Comparison of ENCODE assay signal across 9 cellular contexts in genomic region chr17:40451420-40451819, GRCh38. TPM values are rescaled to one million over a fixed set of nuclear protein-coding genes. Genes with fewer than 3 reads are reported as not detected.
A peak's percentile ranks its signal among the peaks of the same experiment; 100 is the strongest.
DNase-seq lines count a peak whose midpoint lies in the region; ATAC-seq and TF ChIP-seq lines count a peak whose summit lies in the region.
"Had no signal": no experiment of that assay in that cellular context is flagged by ENCODE, and none has a peak within 500 bp of the region (broad histone marks: within the 10 kb centered on the region; RNA-seq: fewer than 3 reads in every experiment).

No MANE protein-coding gene starts in this region.

- TF ChIP-seq CTCF in osteoblast (IDR thresholded peaks at IDR 0.05; ENCODE audit: extremely low read depth, low read depth, low read length) (no peak), WTC11 (IDR thresholded peaks at IDR 0.05) (no peak)

- no peaks in the 10 kb centered on the region for H3K27me3 ChIP-seq in ACC112 (ENCODE audit: insufficient read depth, low read length)
- H3K27me3 ChIP-seq in osteoblast (ENCODE audit: insufficient read depth, low read length) = no peaks in the 10 kb centered on the region

- peaks cover 37% of the 10 kb centered on the region for H3K4me1 Mint-ChIP-seq in WTC11

- CTCF ChIA-PET in WTC11 (lab: Charles Lee) = interaction anchor here (0.6 to 17.3 kb wide), 10 partner anchors 8 to 1236 kb away, joined by 3 to 293 read pairs (median 4); partner anchors contain the start of gene IGFBP4

- no peaks in the 10 kb centered on the region for H3K9me3 Mint-ChIP-seq in WTC11

- POLR2A ChIA-PET in WTC11 (lab: Charles Lee) = no interaction called here

- H3K4me3 ChIP-seq in ACC112 (ENCODE audit: low read depth, low read length) = peak overlapping the region; percentile 40
- H3K4me3 ChIP-seq in SK-N-MC = peak overlapping the region; percentile 43
- no peak overlapping the region for H3K4me3 ChIP-seq in osteoblast (ENCODE audit: insufficient read depth, low read length)

- H3K9me3 ChIP-seq in SK-N-MC (ENCODE audit: low read depth, low read length) (no peaks in the 10 kb centered on the region), osteoblast (ENCODE audit: low read depth, low read length) (no peaks in the 10 kb centered on the region)

- peaks cover 34% of the 10 kb centered on the region for H3K36me3 Mint-ChIP-seq in WTC11

- H3K27me3 Mint-ChIP-seq in WTC11 (ENCODE audit: low read depth) = no peaks in the 10 kb centered on the region

- H3K4me3 Mint-ChIP-seq in WTC11 = no peak overlapping the region

- H3K27ac ChIP-seq in ACC112 (ENCODE audit: low read depth, low read length) (peak overlapping the region; percentile 90), SK-N-MC (peak overlapping the region; percentile 74), osteoblast (ENCODE audit: low read depth, low read length) (peak overlapping the region; percentile 82)

- ATAC-seq in HG02798 (IDR thresholded peaks at IDR 0.05; ENCODE audit: poor library complexity, unreplicated experiment) (no peak), WTC11 (no peak)

- H3K9ac ChIP-seq in SK-N-MC (ENCODE audit: insufficient read length) = no peak overlapping the region

- H3K27ac Mint-ChIP-seq in WTC11 = no peak overlapping the region

- DNase-seq in SK-N-MC (ENCODE audit: low read depth, low spot score) (no peak), fibroblast of the conjunctiva (ENCODE audit: low read depth) (peak; percentile 96), osteoblast (ENCODE audit: insufficient read length, low spot score, missing footprints) (peak; percentile 86), NCI-H748 (lab: John Stamatoyannopoulos, UW; ENCODE audit: unreplicated experiment) (no peak), WTC11 (ENCODE audit: low spot score) (no peak)
- no peak for DNase-seq in activated naive CD4-positive, alpha-beta T cell (lab: John Stamatoyannopoulos, UW)

- H2AFZ ChIP-seq in ACC112 (ENCODE audit: low read length, unreplicated experiment) = no peak overlapping the region
- H2AFZ ChIP-seq in osteoblast (ENCODE audit: low read length) = no peak overlapping the region

- H3K79me2 ChIP-seq in ACC112 (ENCODE audit: control insufficient read depth, insufficient read depth, low read length, unreplicated experiment) (peaks cover 62% of the 10 kb centered on the region), osteoblast (ENCODE audit: insufficient read depth, low read length) (peaks cover 74% of the 10 kb centered on the region)

- H3K4me2 ChIP-seq in osteoblast (ENCODE audit: insufficient read depth, low read length) = peak overlapping the region; percentile 33

- peaks cover 47% of the 10 kb centered on the region for H3K36me3 ChIP-seq in ACC112 (ENCODE audit: insufficient read depth, low read length)
- peaks cover 29% of the 10 kb centered on the region for H3K36me3 ChIP-seq in SK-N-MC (ENCODE audit: insufficient read depth, low read length)
- H3K36me3 ChIP-seq in osteoblast (ENCODE audit: insufficient read depth, low read length) = peaks cover 93% of the 10 kb centered on the region

- H3K4me1 ChIP-seq in ACC112 (ENCODE audit: control insufficient read depth, insufficient read depth, low read length, unreplicated experiment) (peaks cover 92% of the 10 kb centered on the region), osteoblast (ENCODE audit: insufficient read depth, low read length) (peaks cover 82% of the 10 kb centered on the region)

- peaks cover 86% of the 10 kb centered on the region for H4K20me1 ChIP-seq in osteoblast (ENCODE audit: insufficient read depth, low read length)

TF ChIP-seq in WTC11, 78 proteins besides CTCF, POLR2A, EP300 and RAD21:
- TF ChIP-seq PRRX2 (CRISPR knock-in tag; IDR thresholded peaks at IDR 0.05) = no peak
- TF ChIP-seq ZNF138 (CRISPR knock-in tag; conservative IDR thresholded peaks at IDR 0.05) = no peak
- no peak for TF ChIP-seq ERG (CRISPR knock-in tag; IDR thresholded peaks at IDR 0.05)
- TF ChIP-seq ATF1 (CRISPR knock-in tag; IDR thresholded peaks at IDR 0.05) = no peak
- TF ChIP-seq USF1 (CRISPR knock-in tag; IDR thresholded peaks at IDR 0.05) = no peak
- no peak for TF ChIP-seq IRF2 (CRISPR knock-in tag; IDR thresholded peaks at IDR 0.05; ENCODE audit: borderline replicate concordance, low read depth)
- no peak for TF ChIP-seq GTF2I (CRISPR knock-in tag; conservative IDR thresholded peaks at IDR 0.05)

RNA-seq across cellular contexts. Expression of gene IGFBP4, which starts 8.2 kb away (rescaled TPM):
- total RNA-seq in osteoblast = 666 and 801 TPM in 2 replicates
- 155 to 172 TPM (median 162 TPM) in 3 replicates for total RNA-seq in WTC11 (2021)

RNA-seq across cellular contexts. Expression of gene TOP2A, which starts 33.7 kb away (rescaled TPM):
- total RNA-seq in osteoblast = 14.5 and 15.9 TPM in 2 replicates
- 273 to 307 TPM (median 292 TPM) in 3 replicates for total RNA-seq in WTC11 (2021)

RNA-seq across cellular contexts. Expression of gene TNS4, which starts 50.0 kb away (rescaled TPM):
- total RNA-seq in osteoblast (under 0.01 and 0.29 TPM in 2 replicates), WTC11 (2021) (0.55 to 0.87 TPM (median 0.80 TPM) in 3 replicates)
- total RNA-seq: cerebellum had no signal

Comparison
In these comparisons a context has a peak if more than half of its experiments do, and no peak if none do; other contexts are left out.
1. DNase-seq: peak in fibroblast of the conjunctiva (single experiment) and osteoblast (single experiment); none in SK-N-MC (single experiment), NCI-H748 (single experiment), activated naive CD4-positive, alpha-beta T cell (0 of 4) and WTC11 (single experiment).
2. RNA of gene TOP2A, which starts 33.7 kb away (total RNA-seq): 273 to 307 TPM in WTC11; 14.5 to 15.9 TPM in osteoblast; every median in the first group is over 10 times any median in the second.
3. Peak in every context shown above with its lines, with median percentiles within 50 percentile points of each other: H3K27ac ChIP-seq.